Comparison of ENCODE assay signal across 9 cellular contexts in the genomic region with DNA sequence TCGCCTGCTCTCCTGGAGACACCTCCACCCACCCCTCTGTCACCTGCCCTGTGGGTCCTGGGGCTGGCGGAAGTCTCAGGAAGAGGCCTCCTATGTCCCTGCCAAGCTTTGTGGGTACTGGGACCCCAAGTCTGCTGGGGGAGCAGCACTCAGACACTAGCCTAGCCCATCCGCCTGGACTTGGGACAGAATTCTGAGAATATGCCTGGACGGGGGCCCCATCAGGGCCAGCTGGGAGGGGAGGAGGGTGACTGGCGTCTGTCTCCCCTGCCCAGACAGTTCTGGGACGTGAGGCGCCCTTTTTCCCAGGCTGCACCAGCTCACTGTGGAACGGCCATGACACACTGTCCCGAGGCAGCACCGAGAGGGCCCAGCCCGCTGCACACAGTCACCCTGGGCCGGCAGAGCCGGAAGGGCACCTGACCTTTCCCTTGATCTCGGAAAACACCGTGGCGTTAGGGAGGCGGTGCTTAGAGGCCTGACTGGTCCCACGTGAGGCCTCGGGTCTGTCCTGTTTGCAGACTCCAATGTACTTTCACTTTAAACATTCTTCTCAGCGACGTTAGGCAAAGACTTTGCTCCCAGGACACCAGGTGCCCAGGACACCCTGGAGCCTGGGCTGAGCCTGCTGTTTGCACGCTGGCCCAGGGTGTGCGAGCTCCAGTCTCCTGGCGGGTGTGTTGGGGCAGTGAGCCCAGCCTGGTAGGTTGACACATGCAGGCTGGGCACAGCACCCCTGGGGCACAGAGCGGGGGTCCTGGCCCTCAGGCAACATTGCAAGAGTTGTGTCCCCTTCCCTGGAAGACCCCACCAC. TPM values are rescaled to one million over a fixed set of nuclear protein-coding genes. Genes with fewer than 3 reads are reported as not detected.
DNase-seq lines count a peak whose midpoint lies in the region; ATAC-seq and TF ChIP-seq lines count a peak whose summit lies in the region.
"Had no signal": no experiment of that assay in that cellular context is flagged by ENCODE, and none has a peak within 500 bp of the region (broad histone marks: within the 10 kb centered on the region; RNA-seq: fewer than 3 reads in every experiment).

No MANE protein-coding gene starts in this region.

- H3K9me3 ChIP-seq in HUES48 (ENCODE audit: control insufficient read depth, insufficient read depth, low read length), result no peaks in the 10 kb centered on the region

- ATAC-seq in memory B cell (ENCODE audit: low read depth) (peak; percentile 59), GM18520 (IDR thresholded peaks at IDR 0.05; ENCODE audit: unreplicated experiment) (no peak), HG03342 (IDR thresholded peaks at IDR 0.05; ENCODE audit: unreplicated experiment) (no peak)
- ATAC-seq in activated T-cell treated with anti-CD3 and anti-CD28 coated beads, Interleukin-2, amount 50 U/mL, for 4 hours, result no peak

- H3K9me3 Mint-ChIP-seq in memory B cell, result no peaks in the 10 kb centered on the region
- H3K9me3 Mint-ChIP-seq in activated T-cell treated with anti-CD3 and anti-CD28 coated beads, Interleukin-2, amount 50 U/mL, for 4 hours, result no peaks in the 10 kb centered on the region

- no peaks in the 10 kb centered on the region for H3K36me3 ChIP-seq in HUES48 (ENCODE audit: control insufficient read depth, insufficient read depth, low read length)

- peaks cover 20% of the 10 kb centered on the region for H3K27me3 ChIP-seq in HUES48 (ENCODE audit: control insufficient read depth, insufficient read depth, low read length)

- H3K27me3 Mint-ChIP-seq in memory B cell, result peaks cover 3% of the 10 kb centered on the region
- peaks cover 5% of the 10 kb centered on the region for H3K27me3 Mint-ChIP-seq in activated T-cell treated with anti-CD3 and anti-CD28 coated beads, Interleukin-2, amount 50 U/mL, for 4 hours (ENCODE audit: low read depth)

- no peaks in the 10 kb centered on the region for H3K4me1 ChIP-seq in HUES48 (ENCODE audit: control insufficient read depth, insufficient read depth, low read length)

- TF ChIP-seq CTCF in 22Rv1 (IDR thresholded peaks at IDR 0.05), result no peak

- peak overlapping the region; percentile 21 for H3K4me3 Mint-ChIP-seq in memory B cell
- no peak overlapping the region for H3K4me3 Mint-ChIP-seq in activated T-cell treated with anti-CD3 and anti-CD28 coated beads, Interleukin-2, amount 50 U/mL, for 4 hours

- H3K9ac ChIP-seq in HUES48 (ENCODE audit: low read depth, low read length), result no peak overlapping the region

- H3K27ac ChIP-seq in 22Rv1, result peak overlapping the region; percentile 99
- H3K27ac ChIP-seq in HUES48 (ENCODE audit: low read depth, low read length), result peak overlapping the region; percentile 37
- no peak overlapping the region for H3K27ac ChIP-seq in substantia nigra (ENCODE audit: low read depth, low read length, poor library complexity, severe bottlenecking)

- peak; percentile 86 to 94 for DNase-seq in dermis microvascular lymphatic vessel endothelial cell (ENCODE audit: low read depth in 2 of 2)
- DNase-seq in memory B cell (ENCODE audit: low spot score in 2 of 2), result no peak
- no peak for DNase-seq in substantia nigra (lab: John Stamatoyannopoulos, UW)
- DNase-seq in activated T-cell treated with anti-CD3 and anti-CD28 coated beads, Interleukin-2, amount 50 U/mL, for 4 hours, result no peak
- DNase-seq: cortex of kidney had no signal

- peaks cover 3% of the 10 kb centered on the region for H3K4me1 Mint-ChIP-seq in memory B cell
- H3K4me1 Mint-ChIP-seq in activated T-cell treated with anti-CD3 and anti-CD28 coated beads, Interleukin-2, amount 50 U/mL, for 4 hours (ENCODE audit: low read depth), result peaks cover 6% of the 10 kb centered on the region

- no peak overlapping the region for H3K4me3 ChIP-seq in HUES48 (ENCODE audit: low read depth, low read length)

- H3K36me3 Mint-ChIP-seq in memory B cell, result peaks cover 5% of the 10 kb centered on the region
- H3K36me3 Mint-ChIP-seq in activated T-cell treated with anti-CD3 and anti-CD28 coated beads, Interleukin-2, amount 50 U/mL, for 4 hours (ENCODE audit: insufficient read depth), result no peaks in the 10 kb centered on the region

- H3K27ac Mint-ChIP-seq in memory B cell, result no peak overlapping the region

RNA-seq across cellular contexts. Expression of gene SLC26A1, which starts 0.7 kb away (rescaled TPM):
- total RNA-seq in dermis microvascular lymphatic vessel endothelial cell, result 0.13 TPM in 2 replicates
- under 1 TPM in 1 of 3 donors, not detected in 2; 0.05 TPM for total RNA-seq in activated T-cell treated with anti-CD3 and anti-CD28 coated beads, Interleukin-2, amount 50 U/mL, for 4 hours

RNA-seq across cellular contexts. Expression of gene IDUA, which starts 5.7 kb away (rescaled TPM):
- total RNA-seq in dermis microvascular lymphatic vessel endothelial cell, result 5.4 and 10.5 TPM in 2 replicates
- 10 to 100 TPM; 13.5 to 18.3 (median 14.4) TPM for total RNA-seq in activated T-cell treated with anti-CD3 and anti-CD28 coated beads, Interleukin-2, amount 50 U/mL, for 4 hours

RNA-seq across cellular contexts. Expression of gene FGFRL1, which starts 18.9 kb away (rescaled TPM):
- total RNA-seq in dermis microvascular lymphatic vessel endothelial cell, result 6.2 and 14.3 TPM in 2 replicates
- 10 to 100 TPM; 20.4 to 29.6 (median 20.6) TPM for total RNA-seq in activated T-cell treated with anti-CD3 and anti-CD28 coated beads, Interleukin-2, amount 50 U/mL, for 4 hours

RNA-seq across cellular contexts. Expression of gene DGKQ, which starts 19.1 kb away (rescaled TPM):
- 13.2 and 20.9 TPM in 2 replicates for total RNA-seq in dermis microvascular lymphatic vessel endothelial cell
- total RNA-seq in activated T-cell treated with anti-CD3 and anti-CD28 coated beads, Interleukin-2, amount 50 U/mL, for 4 hours, result 10 to 100 TPM; 11.2 to 21.5 (median 14.8) TPM

Comparison
In these comparisons a context has a peak if more than half of its experiments do, and no peak if none do; other contexts are left out.
1. DNase-seq: peak in dermis microvascular lymphatic vessel endothelial cell (2 of 2); none in memory B cell (0 of 2), substantia nigra (0 of 49) and activated T-cell treated with anti-CD3 and anti-CD28 coated beads, Interleukin-2, amount 50 U/mL, for 4 hours (single experiment).